ENCODE assay signal across 20 cellular contexts in the genomic region with DNA sequence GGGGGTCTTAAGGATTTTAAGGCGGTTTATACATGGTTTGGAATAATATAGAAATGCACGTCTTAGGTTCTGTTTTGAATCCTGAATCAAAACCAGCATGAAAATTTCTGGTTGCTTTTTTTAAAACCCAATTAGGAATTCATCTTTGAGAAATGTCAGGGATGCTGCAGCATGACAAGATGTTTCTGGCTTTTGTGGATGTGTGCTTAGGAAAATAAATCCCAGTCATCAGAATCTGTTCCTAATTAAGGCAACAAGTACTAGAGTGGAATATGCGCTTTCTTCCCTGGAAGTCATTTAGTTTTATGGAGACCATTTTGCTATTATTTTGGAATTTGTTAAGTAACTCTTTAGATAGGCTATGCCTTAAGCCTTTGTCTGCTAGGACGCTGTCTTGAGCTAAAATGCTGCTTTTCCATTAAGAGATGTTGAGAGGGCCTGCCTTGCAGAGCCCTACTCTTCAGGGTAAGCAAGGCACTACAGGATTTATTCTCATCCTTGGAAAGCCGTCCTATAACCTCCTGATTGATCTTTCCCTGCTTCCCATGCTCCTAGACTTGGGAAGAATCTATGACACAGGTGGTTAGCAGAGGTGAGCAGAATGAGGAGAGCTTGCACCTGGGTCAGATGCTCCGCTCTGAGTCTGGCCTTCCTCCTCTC.
"Had no signal": no experiment of that assay in that cellular context is flagged by ENCODE, and none has a peak within 500 bp of the region (broad histone marks: within the 10 kb centered on the region; RNA-seq: fewer than 3 reads in every experiment).

No MANE protein-coding gene starts in this region.

- H3K27me3 Mint-ChIP-seq: activated CD4-positive, alpha-beta T cell treated with anti-CD3 and anti-CD28 coated beads for 36 hours; activated naive CD8-positive, alpha-beta T cell; naive thymus-derived CD4-positive, alpha-beta T cell; progenitor cell of endocrine pancreas; stimulated activated naive CD8-positive, alpha-beta T cell treated with anti-CD3 and anti-CD28 coated beads, Interleukin-15, Interleukin-2, amounts not matched to agents 100 ng/mL and 50 ng/mL, for 24 hours had no signal

- H3K36me3 Mint-ChIP-seq: WTC11 had no signal

- H3K4me3 Mint-ChIP-seq: activated CD4-positive, alpha-beta T cell treated with anti-CD3 and anti-CD28 coated beads for 36 hours; activated naive CD8-positive, alpha-beta T cell; activated T-cell treated with anti-CD3 and anti-CD28 coated beads, Interleukin-2, amount 50 U/mL, for 4 hours; naive thymus-derived CD4-positive, alpha-beta T cell; stimulated activated naive CD8-positive, alpha-beta T cell treated with anti-CD3 and anti-CD28 coated beads, Interleukin-15, Interleukin-2, amounts not matched to agents 100 ng/mL and 50 ng/mL, for 24 hours; WTC11 had no signal

- H3K4me3 ChIP-seq: gastrocnemius medialis, left ventricle myocardium inferior, thyroid gland had no signal

- FAIRE-seq: astrocyte had no signal

- H3K27ac Mint-ChIP-seq: activated CD4-positive, alpha-beta T cell treated with anti-CD3 and anti-CD28 coated beads for 36 hours; activated naive CD8-positive, alpha-beta T cell; activated T-helper 2 cell treated with anti-CD3 and anti-CD28 coated beads, Interferon-gamma antibody, Interleukin-2, Interleukin-4, amounts not matched to agents 10 μg/mL and 5 μg/mL and 100 μg/mL, durations not matched to agents 14 hours and 24 hours and 36 hours; progenitor cell of endocrine pancreas; stimulated activated naive CD8-positive, alpha-beta T cell treated with anti-CD3 and anti-CD28 coated beads, Interleukin-15, Interleukin-2, amounts not matched to agents 100 ng/mL and 50 ng/mL, for 24 hours; WTC11 had no signal

- H3K4me1 Mint-ChIP-seq: activated CD4-positive, alpha-beta T cell treated with anti-CD3 and anti-CD28 coated beads for 36 hours had no signal

- H3K27ac ChIP-seq: gastrocnemius medialis, left ventricle myocardium inferior, thyroid gland had no signal

- DNase-seq: activated CD4-positive, alpha-beta T cell treated with anti-CD3 and anti-CD28 coated beads for 36 hours; activated CD4-positive, alpha-beta T cell treated with anti-CD3 and anti-CD28 coated beads, Interleukin-2, amount 50 U/mL, for 4 hours; activated CD8-positive, alpha-beta memory T cell treated with anti-CD3 and anti-CD28 coated beads, Interleukin-2, amount 50 U/mL, for 48 hours; activated naive CD4-positive, alpha-beta T cell; activated T-cell treated with anti-CD3 and anti-CD28 coated beads, Interleukin-2, amount 50 U/mL, for 4 hours; central memory CD4-positive, alpha-beta T cell; gastrocnemius medialis; hypothalamus; left ventricle myocardium inferior; naive thymus-derived CD4-positive, alpha-beta T cell; stimulated activated CD4-positive, alpha-beta T cell treated with anti-CD3 and anti-CD28 coated beads, Interleukin-4, amount 100 ng/mL, for 4 hours; substantia nigra; T-helper 1 cell; thyroid gland had no signal

- H3K9me3 Mint-ChIP-seq: activated T-cell treated with anti-CD3 and anti-CD28 coated beads, Interleukin-2, amount 50 U/mL, for 4 hours; activated T-helper 2 cell treated with anti-CD3 and anti-CD28 coated beads, Interferon-gamma antibody, Interleukin-2, Interleukin-4, amounts not matched to agents 10 μg/mL and 5 μg/mL and 100 μg/mL, durations not matched to agents 14 hours and 24 hours and 36 hours had no signal

- H3K27me3 ChIP-seq: gastrocnemius medialis, thyroid gland had no signal

- ATAC-seq: activated CD4-positive, alpha-beta T cell treated with anti-CD3 and anti-CD28 coated beads for 36 hours; activated T-cell treated with anti-CD3 and anti-CD28 coated beads, Interleukin-2, amount 50 U/mL, for 4 hours; gastrocnemius medialis; naive thymus-derived CD4-positive, alpha-beta T cell; WTC11 had no signal
